In the genomic region with DNA sequence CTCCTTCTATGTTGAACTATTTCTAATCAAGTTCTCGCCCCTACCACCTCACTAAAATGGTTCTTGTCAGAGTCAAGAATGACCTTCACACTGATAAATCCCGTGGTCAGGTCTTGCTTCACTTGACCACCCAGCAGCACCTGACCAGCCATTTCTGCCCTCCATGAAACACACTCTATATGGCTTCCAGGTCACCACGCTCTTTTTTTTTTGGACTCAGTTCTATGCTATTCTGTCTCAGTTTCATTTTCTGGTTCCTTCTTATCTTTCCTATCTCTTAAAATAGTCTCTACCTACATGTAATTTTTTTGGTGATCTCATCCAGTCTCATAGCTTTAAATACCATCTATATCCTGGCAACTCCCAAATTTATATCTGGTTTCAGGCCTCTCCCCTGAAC, we compare ENCODE assay signal across 15 cellular contexts. TPM values are rescaled to one million over a fixed set of nuclear protein-coding genes. Genes with fewer than 3 reads are reported as not detected.
DNase-seq lines count a peak whose midpoint lies in the region; ATAC-seq and TF ChIP-seq lines count a peak whose summit lies in the region.
"Had no signal": no experiment of that assay in that cellular context is flagged by ENCODE, and none has a peak within 500 bp of the region (broad histone marks: within the 10 kb centered on the region; RNA-seq: fewer than 3 reads in every experiment).

No MANE protein-coding gene starts in this region.

- H3K79me2 ChIP-seq in OCI-LY7 (ENCODE audit: insufficient read depth, low read depth, low read length) (peaks cover 100% of the 10 kb centered on the region), smooth muscle cell (ENCODE audit: low read depth) (peaks cover 95% of the 10 kb centered on the region)

- H3K27me3 ChIP-seq in smooth muscle cell (ENCODE audit: low read depth), result no peaks in the 10 kb centered on the region
- H3K27me3 ChIP-seq: esophagus squamous epithelium, neutrophil had no signal

- H3K36me3 ChIP-seq in OCI-LY7 (ENCODE audit: insufficient read depth, low read length) (peaks cover 75% of the 10 kb centered on the region), smooth muscle cell (ENCODE audit: low read depth) (no peaks in the 10 kb centered on the region)
- H3K36me3 ChIP-seq: thoracic aorta had no signal

- CTCF ChIA-PET in OCI-LY7 (lab: Charles Lee; ENCODE audit: unreplicated experiment), result no interaction called here

- WGBS in smooth muscle cell (ENCODE audit: low lambda C conversion rate), result 96% methylated on average over 3 of the region's 3 CpGs

- POLR2A ChIA-PET in OCI-LY7 (lab: Charles Lee), result interaction anchor here (1.6 kb wide), 1 partner anchor 8 kb away, joined by 8 read pairs; no protein-coding TSS in a partner anchor

- TF ChIP-seq CTCF in OCI-LY7 (conservative IDR thresholded peaks at IDR 0.05; ENCODE audit: low read length) (no peak), smooth muscle cell (IDR thresholded peaks at IDR 0.05; ENCODE audit: borderline replicate concordance, insufficient read depth, poor library complexity, severe bottlenecking) (no peak)

- ATAC-seq in GM18508 (IDR thresholded peaks at IDR 0.05; ENCODE audit: insufficient read depth, unreplicated experiment), result peak; percentile 40
- ATAC-seq in GM21390 (IDR thresholded peaks at IDR 0.05; ENCODE audit: unreplicated experiment), result peak; percentile 53
- peak; percentile 54 for ATAC-seq in HG03060 (IDR thresholded peaks at IDR 0.05; ENCODE audit: low read depth, unreplicated experiment)
- ATAC-seq: activated T-cell treated with anti-CD3 and anti-CD28 coated beads, Interleukin-2, amount 50 U/mL, for 4 hours had no signal

- no peaks in the 10 kb centered on the region for H3K9me2 ChIP-seq in OCI-LY7 (ENCODE audit: insufficient read depth, low read length)

- H3K9me3 ChIP-seq in OCI-LY7 (ENCODE audit: low read length), result peaks cover 10% of the 10 kb centered on the region
- H3K9me3 ChIP-seq in smooth muscle cell (replicated peaks; ENCODE audit: low read depth), result no peaks in the 10 kb centered on the region
- H3K9me3 ChIP-seq: esophagus squamous epithelium, neutrophil, thoracic aorta had no signal

- intact Hi-C loops in OCI-LY7 (cut with micrococcal nuclease; ENCODE audit: unreplicated experiment), result no loop called here
- intact Hi-C loops in posterior cingulate gyrus (cut with DNase I), result no loop called here

- no TSS peak for BruUV-seq in OCI-LY7 (replicated peaks; lab: Mats Ljungman, UMichigan)

- H3K4me3 ChIP-seq in OCI-LY7 (ENCODE audit: low read depth, low read length, poor library complexity, severe bottlenecking), result peak overlapping the region; percentile 10
- H3K4me3 ChIP-seq in smooth muscle cell, result no peak overlapping the region
- H3K4me3 ChIP-seq: esophagus squamous epithelium, thoracic aorta had no signal

- peaks cover 24% of the 10 kb centered on the region for H3F3A ChIP-seq in smooth muscle cell (ENCODE audit: low read depth)

- no peak for DNase-seq in OCI-LY7 (ENCODE audit: low spot score)
- no peak for DNase-seq in posterior cingulate gyrus
- no peak for DNase-seq in smooth muscle cell (lab: John Stamatoyannopoulos, UW; ENCODE audit: unreplicated experiment)
- no peak for DNase-seq in NCI-H2196 (lab: John Stamatoyannopoulos, UW; ENCODE audit: unreplicated experiment)
- DNase-seq in occipital lobe (lab: John Stamatoyannopoulos, UW), result no peak
- DNase-seq: activated T-cell treated with anti-CD3 and anti-CD28 coated beads, Interleukin-2, amount 50 U/mL, for 4 hours; CD4-positive, CD25-positive, alpha-beta regulatory T cell; esophagus squamous epithelium; NCI-H1105; stimulated activated CD4-positive, alpha-beta T cell treated with anti-CD3 and anti-CD28 coated beads, Interleukin-4, amount 100 ng/mL, for 24 hours had no signal

- H3K27ac ChIP-seq in OCI-LY7 (ENCODE audit: low read depth, low read length, poor library complexity, severe bottlenecking), result peak overlapping the region; percentile 12
- H3K27ac ChIP-seq in smooth muscle cell (ENCODE audit: low read depth), result no peak overlapping the region
- H3K27ac ChIP-seq: esophagus squamous epithelium, neutrophil, thoracic aorta had no signal

- peaks cover 96% of the 10 kb centered on the region for H3K4me1 ChIP-seq in OCI-LY7 (ENCODE audit: insufficient read depth, low read length, poor library complexity, severe bottlenecking)
- H3K4me1 ChIP-seq in smooth muscle cell (ENCODE audit: low read depth), result peaks cover 24% of the 10 kb centered on the region

- H3K4me2 ChIP-seq in OCI-LY7 (ENCODE audit: low read length) (peak overlapping the region; percentile 30; the same call in 1 of the 2 replicates), smooth muscle cell (no peak overlapping the region)

- H2AFZ ChIP-seq in OCI-LY7 (ENCODE audit: low read length), result no peak overlapping the region
- H2AFZ ChIP-seq in smooth muscle cell (ENCODE audit: low read depth), result no peak overlapping the region

- H3K9ac ChIP-seq in smooth muscle cell (ENCODE audit: low read depth), result no peak overlapping the region

- H4K20me1 ChIP-seq in OCI-LY7 (ENCODE audit: insufficient read depth, low read length) (no peaks in the 10 kb centered on the region), smooth muscle cell (ENCODE audit: low read depth) (peaks cover 100% of the 10 kb centered on the region)

RNA-seq across cellular contexts. Expression of a gene that starts 11.4 kb away (rescaled TPM):
- 49.4 and 52.7 TPM in 2 replicates for total RNA-seq in OCI-LY7 (2014; rRNA removed; shearing (Covaris generic))
- total RNA-seq in OCI-LY7 (2022), result 64.5 and 73.4 TPM in 2 replicates
- 53.4 and 61.6 TPM in 2 replicates for total RNA-seq in smooth muscle cell
- 16.2 and 18.0 TPM in 2 replicates for polyA plus RNA-seq in smooth muscle cell
- 32.3 TPM for total RNA-seq in occipital lobe
